14 cellular contexts compared by ENCODE assay signal in the genomic region with DNA sequence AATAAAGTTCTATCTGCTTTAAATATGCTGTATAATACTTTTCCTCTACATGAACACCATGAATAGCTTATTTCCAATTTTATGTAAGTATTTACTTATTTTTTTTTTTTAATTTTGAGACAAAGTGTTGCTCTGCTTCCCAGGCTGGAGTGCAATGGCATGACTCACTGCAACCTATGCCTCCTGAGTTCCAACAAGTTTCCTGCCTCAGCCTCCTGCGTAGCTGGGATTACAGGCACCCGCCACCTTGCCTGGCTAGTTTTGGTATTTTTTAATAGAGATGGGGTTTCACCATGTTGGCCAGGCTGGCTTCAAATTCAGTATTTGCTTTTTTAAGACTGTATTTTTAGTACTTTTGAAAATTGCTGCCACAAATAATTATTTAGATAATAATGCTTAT.
"Had no signal": no experiment of that assay in that cellular context is flagged by ENCODE, and none has a peak within 500 bp of the region (broad histone marks: within the 10 kb centered on the region; RNA-seq: fewer than 3 reads in every experiment).

No MANE protein-coding gene starts in this region.

- ATAC-seq: naive thymus-derived CD4-positive, alpha-beta T cell; right cardiac atrium had no signal

- DNase-seq: colonic mucosa; dermis blood vessel endothelial cell; erythroblast; foreskin melanocyte; head of caudate nucleus; kidney glomerular epithelial cell; mesendoderm; naive thymus-derived CD4-positive, alpha-beta T cell; posterior cingulate gyrus; right cardiac atrium; small intestine; stimulated activated CD4-positive, alpha-beta T cell treated with anti-CD3 and anti-CD28 coated beads, Interleukin-2, amount 100 ng/mL, for 48 hours; stimulated activated naive CD4-positive, alpha-beta T cell treated with Interleukin-2 at 50 U/mL for 16 hours had no signal

- H3K4me3 ChIP-seq: colonic mucosa, hepatocyte had no signal
